ENCODE assay signal across 15 cellular contexts in the genomic region with DNA sequence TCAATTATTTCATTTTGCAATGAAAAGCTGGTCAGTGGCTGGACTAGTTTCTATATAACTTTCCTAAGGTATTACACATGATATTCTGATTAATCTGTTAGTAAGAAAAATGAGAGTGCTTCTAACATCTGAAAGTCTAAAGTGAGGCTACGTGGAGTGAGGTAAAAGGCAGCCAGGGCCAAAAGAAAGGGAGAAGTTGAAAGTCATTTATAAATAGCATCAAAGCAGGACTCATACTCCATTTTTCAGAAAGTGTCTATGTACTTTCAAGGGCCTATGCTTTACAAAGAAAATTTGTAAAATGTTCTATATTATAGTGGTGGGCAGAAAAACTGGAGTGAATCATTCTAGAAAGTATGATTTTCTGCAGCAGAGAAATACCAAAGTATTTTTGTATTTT.
DNase-seq lines count a peak whose midpoint lies in the region; ATAC-seq and TF ChIP-seq lines count a peak whose summit lies in the region.
"Had no signal": no experiment of that assay in that cellular context is flagged by ENCODE, and none has a peak within 500 bp of the region (broad histone marks: within the 10 kb centered on the region; RNA-seq: fewer than 3 reads in every experiment).

No MANE protein-coding gene starts in this region.

- H3K27ac ChIP-seq in right atrium auricular region = no peak overlapping the region
- no peak overlapping the region for H3K27ac ChIP-seq in breast epithelium
- H3K27ac ChIP-seq: BLaER1 had no signal

- no peaks in the 10 kb centered on the region for H3K9me3 Mint-ChIP-seq in activated naive CD8-positive, alpha-beta T cell treated with anti-CD3 and anti-CD28 coated beads, Interleukin-2, amount 50 U/mL, for 24 hours
- H3K9me3 Mint-ChIP-seq: H9 had no signal

- H3K27me3 Mint-ChIP-seq in activated naive CD8-positive, alpha-beta T cell treated with anti-CD3 and anti-CD28 coated beads, Interleukin-2, amount 50 U/mL, for 24 hours = no peaks in the 10 kb centered on the region

- H3K9me3 ChIP-seq in right atrium auricular region = no peaks in the 10 kb centered on the region
- no peaks in the 10 kb centered on the region for H3K9me3 ChIP-seq in breast epithelium

- H3K27me3 ChIP-seq in right atrium auricular region (no peaks in the 10 kb centered on the region), breast epithelium (no peaks in the 10 kb centered on the region)
- H3K27me3 ChIP-seq: BLaER1 had no signal

- intact Hi-C loops in Right ventricle myocardium superior (cut with DNase I) = no loop called here
- intact Hi-C loops in breast epithelium (cut with DNase I; ENCODE audit: low total_unique reads) = no loop called here

- H3K27ac Mint-ChIP-seq in activated naive CD8-positive, alpha-beta T cell treated with anti-CD3 and anti-CD28 coated beads, Interleukin-2, amount 50 U/mL, for 24 hours = no peak overlapping the region
- H3K27ac Mint-ChIP-seq: H9 had no signal

- no peak for TF ChIP-seq POLR2A in breast epithelium (IDR thresholded peaks at IDR 0.05)

- TF ChIP-seq CTCF in right atrium auricular region (IDR thresholded peaks at IDR 0.05) (no peak), GM10248 (IDR thresholded peaks at IDR 0.05; ENCODE audit: control extremely low read depth, extremely low read depth, low read depth, missing control alignments) (no peak), GM20000 (IDR thresholded peaks at IDR 0.05; ENCODE audit: extremely low read depth, missing control alignments) (no peak), breast epithelium (IDR thresholded peaks at IDR 0.05) (no peak)

- DNase-seq in Right ventricle myocardium superior (no peak), right atrium auricular region (ENCODE audit: low spot score) (no peak), GM10248 (ENCODE audit: extremely low spot score) (peak; percentile 29), GM20000 (ENCODE audit: low spot score) (peak; percentile 6), HCEC 1CT (no peak), breast epithelium (ENCODE audit: low spot score in 2 of 2) (no peak)
- no peak for DNase-seq in activated naive CD8-positive, alpha-beta T cell treated with anti-CD3 and anti-CD28 coated beads, Interleukin-2, amount 50 U/mL, for 24 hours
- DNase-seq: DMS 273 treated with DMSO at 0.1 percent for 48 hours, H9, NCI-H1105, NCI-H187, NCI-H446, NCI-H748 treated with DMSO at 0.1 percent for 48 hours had no signal

- H3K4me1 Mint-ChIP-seq in activated naive CD8-positive, alpha-beta T cell treated with anti-CD3 and anti-CD28 coated beads, Interleukin-2, amount 50 U/mL, for 24 hours = peaks cover 23% of the 10 kb centered on the region
- H3K4me1 Mint-ChIP-seq: H9 had no signal

- CTCF ChIA-PET in GM10248 (lab: Yijun Ruan, JAX) = no interaction called here

- no peaks in the 10 kb centered on the region for H3K36me3 ChIP-seq in right atrium auricular region
- no peaks in the 10 kb centered on the region for H3K36me3 ChIP-seq in breast epithelium

- no peak overlapping the region for H3K4me3 Mint-ChIP-seq in activated naive CD8-positive, alpha-beta T cell treated with anti-CD3 and anti-CD28 coated beads, Interleukin-2, amount 50 U/mL, for 24 hours
- H3K4me3 Mint-ChIP-seq: H9 had no signal

- no peak overlapping the region for H3K4me3 ChIP-seq in right atrium auricular region
- no peak overlapping the region for H3K4me3 ChIP-seq in breast epithelium
- H3K4me3 ChIP-seq: BLaER1, K562 had no signal

- POLR2A ChIA-PET in GM10248 (lab: Yijun Ruan, JAX) = no interaction called here

- peak; percentile 56 for ATAC-seq in Right ventricle myocardium superior (ENCODE audit: poor library complexity)
- peak; percentile 46 for ATAC-seq in activated naive CD8-positive, alpha-beta T cell treated with anti-CD3 and anti-CD28 coated beads, Interleukin-2, amount 50 U/mL, for 24 hours
- ATAC-seq: K562 had no signal

- H3K36me3 Mint-ChIP-seq in activated naive CD8-positive, alpha-beta T cell treated with anti-CD3 and anti-CD28 coated beads, Interleukin-2, amount 50 U/mL, for 24 hours (ENCODE audit: low read depth) = peaks cover 16% of the 10 kb centered on the region

- H3K4me1 ChIP-seq in right atrium auricular region (peaks cover 0 to 11% of the 10 kb centered on the region in 2 donors), breast epithelium (no peaks in the 10 kb centered on the region)
- H3K4me1 ChIP-seq: BLaER1 had no signal

Comparison
In these comparisons a context has a peak if more than half of its experiments do, and no peak if none do; other contexts are left out.
1. DNase-seq: peak in GM10248 (single experiment) and GM20000 (single experiment); none in Right ventricle myocardium superior (single experiment), right atrium auricular region (single experiment), activated naive CD8-positive, alpha-beta T cell treated with anti-CD3 and anti-CD28 coated beads, Interleukin-2, amount 50 U/mL, for 24 hours (single experiment), HCEC 1CT (single experiment) and breast epithelium (0 of 2).